Comparison of ENCODE assay signal across 1 cellular context in genomic region chr18:12886498-12887126, GRCh38.
TF ChIP-seq lines count a peak whose summit lies in the region.

No MANE protein-coding gene starts in this region.

TF ChIP-seq in GM12878, 131 proteins besides CTCF, POLR2A, EP300 and RAD21 (continued from another document):
- no peak for TF ChIP-seq ZNF592 (IDR thresholded peaks at IDR 0.05)
